ENCODE assay signal across 16 cellular contexts in genomic region chr10:35440016-35440415, GRCh38.
DNase-seq lines count a peak whose midpoint lies in the region; ATAC-seq and TF ChIP-seq lines count a peak whose summit lies in the region.
"Had no signal": no experiment of that assay in that cellular context is flagged by ENCODE, and none has a peak within 500 bp of the region (broad histone marks: within the 10 kb centered on the region; RNA-seq: fewer than 3 reads in every experiment).

No MANE protein-coding gene starts in this region.

- H3K4me1 ChIP-seq in heart right ventricle, result peaks cover 7 to 62% (median 28%) of the 10 kb centered on the region in 9 donors
- H3K4me1 ChIP-seq: A549, BE2C had no signal

- DNase-seq in left cardiac atrium (no peak), heart right ventricle (no peak), left lobe of liver (ENCODE audit: low spot score) (no peak), substantia nigra (lab: John Stamatoyannopoulos, UW) (no peak), NCI-H2081 treated with DMSO at 0.1 percent for 48 hours (lab: John Stamatoyannopoulos, UW) (no peak)
- DNase-seq: BE2C; CD4-positive, alpha-beta memory T cell; DMS79; H9 had no signal

- H3K4me1 Mint-ChIP-seq in dendritic cell treated with granulocyte-macrophage colony-stimulating factor and Interleukin-4, amounts not matched to agents 40 ng/mL and 50 ng/mL, for 4 days (ENCODE audit: low read depth), result peaks cover 57% of the 10 kb centered on the region
- H3K4me1 Mint-ChIP-seq: GM23338 had no signal

- intact Hi-C loops in left cardiac atrium (cut with DNase I) (no loop called here), heart right ventricle (cut with DNase I) (loop anchor here in 1 of 10 donors (10.0 kb wide), 1 partner anchor 65 kb away; no protein-coding TSS in a partner anchor)
- intact Hi-C loops in dendritic cell treated with granulocyte-macrophage colony-stimulating factor and Interleukin-4, amounts not matched to agents 40 ng/mL and 50 ng/mL, for 4 days (cut with micrococcal nuclease), result no loop called here

- WGBS in heart right ventricle, 2 donors, result 54 to 63% methylated on average over 2 of the region's 2 CpGs

- peaks cover 71% of the 10 kb centered on the region for H3K36me3 Mint-ChIP-seq in dendritic cell treated with granulocyte-macrophage colony-stimulating factor and Interleukin-4, amounts not matched to agents 40 ng/mL and 50 ng/mL, for 4 days (ENCODE audit: low read depth)

- H3K9me3 ChIP-seq in heart right ventricle, result peaks cover 0 to 55% (median 32%) of the 10 kb centered on the region in 11 donors
- H3K9me3 ChIP-seq: BE2C had no signal

- no peaks in the 10 kb centered on the region for H3K27me3 ChIP-seq in heart right ventricle
- H3K27me3 ChIP-seq: BE2C had no signal

- H3K4me3 ChIP-seq in heart right ventricle, result no peak overlapping the region
- H3K4me3 ChIP-seq: A549, GM12878, GM23338 had no signal

- no peak overlapping the region for H3K4me3 Mint-ChIP-seq in dendritic cell treated with granulocyte-macrophage colony-stimulating factor and Interleukin-4, amounts not matched to agents 40 ng/mL and 50 ng/mL, for 4 days
- H3K4me3 Mint-ChIP-seq: CD4-positive, alpha-beta memory T cell; GM23338; H9 had no signal

- peaks cover 58% of the 10 kb centered on the region for H3K9me3 Mint-ChIP-seq in dendritic cell treated with granulocyte-macrophage colony-stimulating factor and Interleukin-4, amounts not matched to agents 40 ng/mL and 50 ng/mL, for 4 days

- peak; percentile 20 to 57 for ATAC-seq in left cardiac atrium
- no peak for ATAC-seq in heart right ventricle
- ATAC-seq in left lobe of liver, result peak; percentile 41
- ATAC-seq in HG02588 (IDR thresholded peaks at IDR 0.05; ENCODE audit: unreplicated experiment), result no peak
- ATAC-seq: A549, GM12878, GM23338 had no signal

- no peak for TF ChIP-seq CTCF in heart right ventricle (IDR thresholded peaks at IDR 0.05)

- H3K27ac Mint-ChIP-seq in dendritic cell treated with granulocyte-macrophage colony-stimulating factor and Interleukin-4, amounts not matched to agents 40 ng/mL and 50 ng/mL, for 4 days, result peak overlapping the region; percentile 8
- H3K27ac Mint-ChIP-seq: GM23338 had no signal

- peak overlapping the region in 5 of 10 donors; percentile 11 to 62 (median 44) for H3K27ac ChIP-seq in heart right ventricle
- H3K27ac ChIP-seq in substantia nigra (ENCODE audit: low read depth, low read length, poor library complexity, severe bottlenecking), result peak overlapping the region; percentile 69
- H3K27ac ChIP-seq: A549, C4-2B, HL-60 had no signal

- peaks cover 0 to 5% (median 0%) of the 10 kb centered on the region in 9 donors for H3K36me3 ChIP-seq in heart right ventricle
- H3K36me3 ChIP-seq: BE2C had no signal

- no peaks in the 10 kb centered on the region for H3K27me3 Mint-ChIP-seq in dendritic cell treated with granulocyte-macrophage colony-stimulating factor and Interleukin-4, amounts not matched to agents 40 ng/mL and 50 ng/mL, for 4 days
- H3K27me3 Mint-ChIP-seq: CD4-positive, alpha-beta memory T cell had no signal

Comparison
In these comparisons a context has a peak if more than half of its experiments do, and no peak if none do; other contexts are left out.
1. ATAC-seq: peak in left cardiac atrium (2 of 2) and left lobe of liver (single experiment); none in heart right ventricle (0 of 8) and HG02588 (single experiment).